ENCODE assay signal across 11 cellular contexts in the genomic region with DNA sequence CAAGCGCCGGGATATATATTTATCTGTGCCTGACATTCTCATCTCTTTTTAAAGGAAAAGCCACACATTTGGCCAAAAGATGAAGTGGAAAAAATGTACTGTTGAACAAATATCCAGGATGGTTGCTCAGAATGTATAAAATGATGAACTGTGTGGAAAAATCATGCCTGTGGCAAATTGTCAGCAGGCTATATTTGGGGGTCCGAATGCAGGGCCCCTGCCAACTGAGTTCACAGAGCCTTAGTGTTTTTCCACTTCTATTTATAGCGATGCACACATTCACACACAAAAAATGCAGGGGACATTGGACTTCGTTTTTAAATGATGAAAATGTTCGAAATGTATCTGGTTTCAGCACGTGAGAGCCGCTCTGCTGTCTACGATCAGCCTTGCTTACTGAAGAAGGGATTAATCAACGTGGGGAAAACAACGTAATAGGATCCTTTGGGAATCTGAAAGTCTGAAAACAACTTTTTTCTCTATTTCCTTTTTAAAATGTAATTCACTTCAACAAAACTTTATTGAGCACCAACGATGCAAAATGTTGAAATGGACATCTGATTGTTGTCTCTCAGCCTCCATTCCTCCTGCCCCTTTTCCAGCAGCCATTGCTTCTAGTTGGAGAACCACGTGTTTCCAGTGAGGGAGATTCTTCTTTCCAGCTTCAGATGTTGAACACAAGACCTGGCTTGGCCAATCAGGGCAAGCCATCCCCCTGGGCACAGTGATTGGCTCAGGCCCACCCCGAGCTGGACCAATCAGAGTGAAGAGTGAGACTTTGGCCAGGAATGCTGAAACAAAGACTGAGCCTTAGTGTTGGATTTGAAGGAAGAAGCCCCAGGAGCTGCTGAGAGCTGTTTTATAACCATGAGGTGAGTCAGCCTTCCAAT. TPM values are rescaled to one million over a fixed set of nuclear protein-coding genes. Genes with fewer than 3 reads are reported as not detected.
DNase-seq lines count a peak whose midpoint lies in the region; ATAC-seq and TF ChIP-seq lines count a peak whose summit lies in the region.
"Had no signal": no experiment of that assay in that cellular context is flagged by ENCODE, and none has a peak within 500 bp of the region (broad histone marks: within the 10 kb centered on the region; RNA-seq: fewer than 3 reads in every experiment).

No MANE protein-coding gene starts in this region.

- H3K36me3 ChIP-seq in heart right ventricle (no peaks in the 10 kb centered on the region), vagina (no peaks in the 10 kb centered on the region)

- H3K9me3 ChIP-seq in heart right ventricle, result no peaks in the 10 kb centered on the region
- no peaks in the 10 kb centered on the region for H3K9me3 ChIP-seq in vagina

- H3K4me3 ChIP-seq in heart right ventricle (peak overlapping the region in 1 of 10 donors; percentile 6), coronary artery (peak overlapping the region; percentile 43), vagina (peak overlapping the region in 1 of 2 donors; percentile 3)

- H3K27me3 ChIP-seq in heart right ventricle (no peaks in the 10 kb centered on the region), vagina (no peaks in the 10 kb centered on the region)

- WGBS in heart right ventricle, 2 donors, result 65% methylated on average over 14 of the region's 14 CpGs

- intact Hi-C loops in heart right ventricle (cut with DNase I), result loop anchor here in 4 of 10 donors (5.0 kb wide), 2 partner anchors 64 to 274 kb away; a partner anchor contains a TSS
- intact Hi-C loops in Right ventricle myocardium superior (cut with DNase I), result no loop called here
- intact Hi-C loops in vagina (cut with DNase I), result loop anchor here (5.0 kb wide), 2 partner anchors 64 to 274 kb away; a partner anchor contains a TSS

- DNase-seq in heart right ventricle (peak in 1 of 2 donors; percentile 30), Right ventricle myocardium superior (no peak), coronary artery (ENCODE audit: low spot score) (peak; percentile 91), middle frontal gyrus (ENCODE audit: extremely low spot score, low spot score) (peak; percentile 47), vagina (ENCODE audit: extremely low spot score in 2 of 2) (no peak), NCI-H2081 treated with DMSO at 0.1 percent for 48 hours (lab: John Stamatoyannopoulos, UW) (no peak)
- DNase-seq: activated naive CD4-positive, alpha-beta T cell; C1 segment of cervical spinal cord; natural killer cell had no signal

- ATAC-seq in heart right ventricle, result peak in 1 of 8 donors; percentile 30
- ATAC-seq in Right ventricle myocardium superior (ENCODE audit: poor library complexity), result no peak
- ATAC-seq in HG03108 (IDR thresholded peaks at IDR 0.05; ENCODE audit: unreplicated experiment), result no peak
- ATAC-seq in HG02970 (IDR thresholded peaks at IDR 0.05; ENCODE audit: low FRiP score, unreplicated experiment), result no peak
- ATAC-seq: natural killer cell had no signal

- no peak for TF ChIP-seq POLR2A in vagina (IDR thresholded peaks at IDR 0.05)

- peak overlapping the region in 9 of 10 donors; percentile 28 to 89 (median 81) for H3K27ac ChIP-seq in heart right ventricle
- H3K27ac ChIP-seq in coronary artery, result peak overlapping the region; percentile 59 to 84
- H3K27ac ChIP-seq in vagina, result peak overlapping the region; percentile 62

- H3K4me1 ChIP-seq in heart right ventricle (peaks cover 0 to 57% (median 31%) of the 10 kb centered on the region in 9 donors), vagina (peaks cover 8% of the 10 kb centered on the region)

- no peak for TF ChIP-seq CTCF in heart right ventricle (IDR thresholded peaks at IDR 0.05)
- no peak for TF ChIP-seq CTCF in coronary artery (IDR thresholded peaks at IDR 0.05)
- TF ChIP-seq CTCF in vagina (IDR thresholded peaks at IDR 0.05), result no peak

RNA-seq across cellular contexts. Expression of a gene that starts 59.2 kb away (rescaled TPM):
- total RNA-seq in heart right ventricle (10 to 100 TPM; 11.3 to 18.6 (median 14.6) TPM), Right ventricle myocardium superior (12.2 TPM), vagina (9.1 TPM)
- polyA plus RNA-seq in heart right ventricle, result 10 to 100 TPM in 1 of 2 donors, 1 to 10 TPM in 1; 8.1 to 10.1 TPM

Comparison
In these comparisons a context has a peak if more than half of its experiments do, and no peak if none do; other contexts are left out.
1. DNase-seq: peak in coronary artery (single experiment) and middle frontal gyrus (single experiment); none in Right ventricle myocardium superior (single experiment), vagina (0 of 2) and NCI-H2081 treated with DMSO at 0.1 percent for 48 hours (single experiment).
2. Peak in every context shown above with its lines, with median percentiles within 50 percentile points of each other: H3K27ac ChIP-seq.